In genomic region chr5:167900521-167900920, GRCh38 we compare ENCODE assay signal across 14 cellular contexts.
DNase-seq lines count a peak whose midpoint lies in the region; ATAC-seq and TF ChIP-seq lines count a peak whose summit lies in the region.
"Had no signal": no experiment of that assay in that cellular context is flagged by ENCODE, and none has a peak within 500 bp of the region (broad histone marks: within the 10 kb centered on the region; RNA-seq: fewer than 3 reads in every experiment).

No MANE protein-coding gene starts in this region.

- peak overlapping the region; percentile 70 for H3K56ac ChIP-seq in mesendoderm (ENCODE audit: low read length)

- WGBS in mesendoderm (ENCODE audit: extremely low coverage, insufficient coverage, low lambda C conversion rate), result no CpG with 5 or more reads among the region's 5 CpGs

- H3K4me2 ChIP-seq in mesendoderm (ENCODE audit: low read length), result no peak overlapping the region
- H3K4me2 ChIP-seq: BLaER1 had no signal

- H3K79me1 ChIP-seq in mesendoderm (ENCODE audit: low read length), result no peaks in the 10 kb centered on the region

- H3K27me3 ChIP-seq in foreskin keratinocyte (no peaks in the 10 kb centered on the region), mesendoderm (ENCODE audit: insufficient read depth, low read length, poor library complexity) (no peaks in the 10 kb centered on the region)
- H3K27me3 ChIP-seq: BLaER1 had no signal

- no peaks in the 10 kb centered on the region for H3K79me2 ChIP-seq in mesendoderm (ENCODE audit: control insufficient read depth, insufficient read depth, low read length)

- no peaks in the 10 kb centered on the region for H3K4me1 Mint-ChIP-seq in stimulated activated effector memory CD8-positive, alpha-beta T cell treated with anti-CD3 and anti-CD28 coated beads, Interleukin-12 subunit alpha, Interleukin-12 subunit beta, amount 100 ng/mL, for 72 hours
- H3K4me1 Mint-ChIP-seq: CD4-positive, CD25-positive, alpha-beta regulatory T cell had no signal

- peaks cover 12% of the 10 kb centered on the region for H3K4me1 ChIP-seq in foreskin keratinocyte
- H3K4me1 ChIP-seq in mesendoderm (ENCODE audit: control insufficient read depth, low read depth, low read length), result peaks cover 16% of the 10 kb centered on the region
- H3K4me1 ChIP-seq: BLaER1 had no signal

- no peak overlapping the region for H3K27ac Mint-ChIP-seq in stimulated activated effector memory CD8-positive, alpha-beta T cell treated with anti-CD3 and anti-CD28 coated beads, Interleukin-12 subunit alpha, Interleukin-12 subunit beta, amount 100 ng/mL, for 72 hours
- H3K27ac Mint-ChIP-seq: CD4-positive, CD25-positive, alpha-beta regulatory T cell had no signal

- no peak overlapping the region for H2AK5ac ChIP-seq in mesendoderm (ENCODE audit: low read length)

- H3K9ac ChIP-seq in mesendoderm (ENCODE audit: low read length), result no peak overlapping the region
- H3K9ac ChIP-seq: BLaER1 had no signal

- no peak for TF ChIP-seq CTCF in foreskin keratinocyte (conservative IDR thresholded peaks at IDR 0.05)

- H3K4me3 Mint-ChIP-seq in stimulated activated effector memory CD8-positive, alpha-beta T cell treated with anti-CD3 and anti-CD28 coated beads, Interleukin-12 subunit alpha, Interleukin-12 subunit beta, amount 100 ng/mL, for 72 hours, result no peak overlapping the region
- H3K4me3 Mint-ChIP-seq: CD4-positive, CD25-positive, alpha-beta regulatory T cell had no signal

- no peak overlapping the region for H2BK5ac ChIP-seq in mesendoderm (ENCODE audit: low read length)

- no peak overlapping the region for H3K4me3 ChIP-seq in mesendoderm (ENCODE audit: low read length)
- H3K4me3 ChIP-seq: BLaER1 had no signal

- no peak overlapping the region for H3K4ac ChIP-seq in mesendoderm (ENCODE audit: low read depth, low read length)

- H3K36me3 ChIP-seq in mesendoderm (ENCODE audit: control insufficient read depth, insufficient read depth, low read length), result no peaks in the 10 kb centered on the region

- peak; percentile 30 for ATAC-seq in foreskin keratinocyte
- ATAC-seq in stimulated activated effector memory CD8-positive, alpha-beta T cell treated with anti-CD3 and anti-CD28 coated beads, Interleukin-12 subunit alpha, Interleukin-12 subunit beta, amount 100 ng/mL, for 72 hours, result no peak

- H3K18ac ChIP-seq in mesendoderm (ENCODE audit: low read length), result peak overlapping the region; percentile 40

- no peak overlapping the region for H2BK120ac ChIP-seq in mesendoderm (ENCODE audit: low read depth, low read length)

- peak; percentile 15 for DNase-seq in NCI-H69 (lab: John Stamatoyannopoulos, UW)
- no peak for DNase-seq in foreskin keratinocyte
- DNase-seq in mesendoderm, result no peak
- DNase-seq in NCI-H2107 treated with DMSO at 0.1 percent for 48 hours (lab: John Stamatoyannopoulos, UW; ENCODE audit: unreplicated experiment), result no peak
- DNase-seq in CD1c-positive myeloid dendritic cell (ENCODE audit: extremely low spot score), result no peak
- DNase-seq in stimulated activated effector memory CD8-positive, alpha-beta T cell treated with anti-CD3 and anti-CD28 coated beads, Interleukin-12 subunit alpha, Interleukin-12 subunit beta, amount 100 ng/mL, for 72 hours (ENCODE audit: low spot score in 2 of 2), result no peak
- DNase-seq: AML-193; CD4-positive, CD25-positive, alpha-beta regulatory T cell; DMS53; GF-D8; H7; IMR-90 had no signal

- H3K9me3 Mint-ChIP-seq in stimulated activated effector memory CD8-positive, alpha-beta T cell treated with anti-CD3 and anti-CD28 coated beads, Interleukin-12 subunit alpha, Interleukin-12 subunit beta, amount 100 ng/mL, for 72 hours, result peaks cover 15% of the 10 kb centered on the region

- no peak overlapping the region for H3K27ac ChIP-seq in foreskin keratinocyte
- H3K27ac ChIP-seq in mesendoderm (ENCODE audit: low read depth, low read length), result no peak overlapping the region
- H3K27ac ChIP-seq: BLaER1, HL-60 had no signal

- H3K36me3 Mint-ChIP-seq in stimulated activated effector memory CD8-positive, alpha-beta T cell treated with anti-CD3 and anti-CD28 coated beads, Interleukin-12 subunit alpha, Interleukin-12 subunit beta, amount 100 ng/mL, for 72 hours, result no peaks in the 10 kb centered on the region
- H3K36me3 Mint-ChIP-seq: CD4-positive, CD25-positive, alpha-beta regulatory T cell had no signal

- peak overlapping the region; percentile 26 for H3K23ac ChIP-seq in mesendoderm (ENCODE audit: low read length)

- no peak overlapping the region for H2BK15ac ChIP-seq in mesendoderm (replicated peaks; ENCODE audit: low read depth)

- no peak overlapping the region for H4K5ac ChIP-seq in mesendoderm (ENCODE audit: low read length)

- H4K8ac ChIP-seq in mesendoderm (ENCODE audit: low read depth, low read length), result no peak overlapping the region
